Comparison of ENCODE assay signal across 23 cellular contexts in genomic region chr2:3503483-3503882, GRCh38. TPM values are rescaled to one million over a fixed set of nuclear protein-coding genes. Genes with fewer than 3 reads are reported as not detected.
DNase-seq lines count a peak whose midpoint lies in the region; ATAC-seq, FAIRE-seq and TF ChIP-seq lines count a peak whose summit lies in the region.
"Had no signal": no experiment of that assay in that cellular context is flagged by ENCODE, and none has a peak within 500 bp of the region (broad histone marks: within the 10 kb centered on the region; RNA-seq: fewer than 3 reads in every experiment).

No MANE protein-coding gene starts in this region.

- H3K4me3 Mint-ChIP-seq in glutamatergic neuron (ENCODE audit: unreplicated experiment): no peak overlapping the region
- no peak overlapping the region for H3K4me3 Mint-ChIP-seq in natural killer cell treated with Interleukin-12 subunit alpha and Interleukin-12 subunit beta and Interleukin-15 and Interleukin-18, amount 100 ng/mL, for 72 hours
- H3K4me3 Mint-ChIP-seq: CD8-positive, alpha-beta T cell; IgD-negative memory B cell had no signal

- intact Hi-C loops in right lobe of liver (cut with DNase I) (no loop called here), HepG2 (cut with micrococcal nuclease; ENCODE audit: unreplicated experiment) (no loop called here)

- TF ChIP-seq EP300 in HepG2 (IDR thresholded peaks at IDR 0.05; ENCODE audit: low read depth in 2 of 2, low read length in 2 of 2) (no peak), HepG2 (CRISPR knock-in tag; IDR thresholded peaks at IDR 0.05; ENCODE audit: borderline replicate concordance) (no peak)

- no peak overlapping the region for H2AFZ ChIP-seq in HepG2 (ENCODE audit: low read length)
- no peak overlapping the region for H2AFZ ChIP-seq in osteoblast (ENCODE audit: low read length)

- DNase-seq in right lobe of liver (peak in 2 of 3 donors; percentile 52 to 57), HepG2 (ENCODE audit: low spot score) (no peak), NCI-H774 (lab: John Stamatoyannopoulos, UW) (peak; percentile 37), glutamatergic neuron (no peak), osteoblast (ENCODE audit: insufficient read length, low spot score, missing footprints) (peak; percentile 51), dedifferentiated amniotic fluid mesenchymal stem cell (ENCODE audit: extremely low spot score) (no peak), NCI-H526 treated with DMSO at 0.1 percent for 48 hours (lab: John Stamatoyannopoulos, UW) (no peak)
- no peak for DNase-seq in natural killer cell treated with Interleukin-12 subunit alpha and Interleukin-12 subunit beta and Interleukin-15 and Interleukin-18, amount 100 ng/mL, for 72 hours (ENCODE audit: low spot score)
- DNase-seq: ACHN; CD8-positive, alpha-beta T cell; GOT3; Karpas-422; MV-4-11; NCI-H1105 treated with DMSO at 0.1 percent for 48 hours; NCI-H2029 treated with DMSO at 0.1 percent for 48 hours; NCI-H226; NCI-H510A treated with DMSO at 0.1 percent for 48 hours had no signal

- H4K20me1 ChIP-seq in HepG2 (ENCODE audit: insufficient read depth, low read length): no peaks in the 10 kb centered on the region
- H4K20me1 ChIP-seq in osteoblast (ENCODE audit: insufficient read depth, low read length): peaks cover 4% of the 10 kb centered on the region
- H4K20me1 ChIP-seq: BLaER1 had no signal

- H3K79me2 ChIP-seq in HepG2 (ENCODE audit: insufficient read depth, low read length) (peaks cover 22% of the 10 kb centered on the region), osteoblast (ENCODE audit: insufficient read depth, low read length) (peaks cover 24% of the 10 kb centered on the region)

- peaks cover 5% of the 10 kb centered on the region for H3K9me3 Mint-ChIP-seq in glutamatergic neuron (ENCODE audit: unreplicated experiment)
- no peaks in the 10 kb centered on the region for H3K9me3 Mint-ChIP-seq in natural killer cell treated with Interleukin-12 subunit alpha and Interleukin-12 subunit beta and Interleukin-15 and Interleukin-18, amount 100 ng/mL, for 72 hours

- H3K4me2 ChIP-seq in HepG2 (ENCODE audit: low read depth, low read length) (no peak overlapping the region), osteoblast (ENCODE audit: insufficient read depth, low read length) (no peak overlapping the region)
- H3K4me2 ChIP-seq: BLaER1 had no signal

- H3K4me3 ChIP-seq in right lobe of liver: no peak overlapping the region
- H3K4me3 ChIP-seq in HepG2 (replicated peaks in 1 of 3; ENCODE audit: insufficient read depth in 1 of 3, low read depth in 2 of 3, low read length in 3 of 3): no peak overlapping the region
- no peak overlapping the region for H3K4me3 ChIP-seq in osteoblast (ENCODE audit: insufficient read depth, low read length)
- H3K4me3 ChIP-seq: BLaER1, SJSA1 had no signal

- TF ChIP-seq CTCF in right lobe of liver (IDR thresholded peaks at IDR 0.05) (no peak), HepG2 (CRISPR knock-in tag; IDR thresholded peaks at IDR 0.05) (no peak), glutamatergic neuron (IDR thresholded peaks at IDR 0.05; ENCODE audit: partially characterized antibody, unreplicated experiment) (no peak), osteoblast (IDR thresholded peaks at IDR 0.05; ENCODE audit: extremely low read depth, low read depth, low read length) (no peak)

- ATAC-seq in right lobe of liver (peak in 2 of 4 donors; percentile 26 to 44), HepG2 (no peak)
- no peak for ATAC-seq in natural killer cell treated with Interleukin-12 subunit alpha and Interleukin-12 subunit beta and Interleukin-15 and Interleukin-18, amount 100 ng/mL, for 72 hours
- ATAC-seq: CD8-positive, alpha-beta T cell; HCT116 had no signal

- in situ Hi-C loops in HepG2 (cut with HindIII; ENCODE audit: extremely low pct_ligation_motif_present, low pct_unique_long_range_greater_than_20kb): no loop called here

- no peak for FAIRE-seq in HepG2 (lab: Jason Lieb, UNC)
- FAIRE-seq: G401.6, GM18507 had no signal

- H3K27me3 Mint-ChIP-seq in glutamatergic neuron (ENCODE audit: unreplicated experiment): no peaks in the 10 kb centered on the region
- no peaks in the 10 kb centered on the region for H3K27me3 Mint-ChIP-seq in natural killer cell treated with Interleukin-12 subunit alpha and Interleukin-12 subunit beta and Interleukin-15 and Interleukin-18, amount 100 ng/mL, for 72 hours
- H3K27me3 Mint-ChIP-seq: IgD-negative memory B cell had no signal

- 61% methylated on average over 11 of the region's 13 CpGs for WGBS in right lobe of liver (ENCODE audit: insufficient coverage, low coverage, low lambda C conversion rate, missing lambda C conversion rate)
- WGBS in HepG2 (ENCODE audit: low lambda C conversion rate): 96% methylated on average over 13 of the region's 13 CpGs

- H3K36me3 Mint-ChIP-seq in glutamatergic neuron (ENCODE audit: unreplicated experiment): peaks cover 12% of the 10 kb centered on the region
- peaks cover 24% of the 10 kb centered on the region for H3K36me3 Mint-ChIP-seq in natural killer cell treated with Interleukin-12 subunit alpha and Interleukin-12 subunit beta and Interleukin-15 and Interleukin-18, amount 100 ng/mL, for 72 hours

- TF ChIP-seq POLR2A in right lobe of liver (IDR thresholded peaks at IDR 0.05) (no peak), HepG2 (IDR thresholded peaks at IDR 0.05; ENCODE audit: insufficient read depth in 1 of 2, low read depth in 2 of 2, low read length in 2 of 2) (no peak)

- H3K27me3 ChIP-seq in right lobe of liver (no peaks in the 10 kb centered on the region), HepG2 (ENCODE audit: control insufficient read depth in 1 of 2, insufficient read depth in 2 of 2, low read length in 2 of 2) (no peaks in the 10 kb centered on the region), osteoblast (ENCODE audit: insufficient read depth, low read length) (no peaks in the 10 kb centered on the region)
- H3K27me3 ChIP-seq: BLaER1, SJSA1 had no signal

- H3K36me3 ChIP-seq in right lobe of liver (peaks cover 2 to 91% (median 35%) of the 10 kb centered on the region in 4 donors), HepG2 (replicated peaks in 1 of 2; ENCODE audit: control insufficient read depth in 1 of 2, insufficient read depth in 2 of 2, low read length in 2 of 2) (peaks cover 24 to 77% of the 10 kb centered on the region in 2 experiments; a peak in 4 of 5 replicates), osteoblast (ENCODE audit: insufficient read depth, low read length) (peaks cover 28% of the 10 kb centered on the region)

- BruUV-seq in HepG2 (replicated peaks; lab: Mats Ljungman, UMichigan): no TSS peak

- POLR2A ChIA-PET in HepG2 (lab: Yijun Ruan, JAX): no interaction called here

- no peak overlapping the region for H3K27ac ChIP-seq in right lobe of liver
- H3K27ac ChIP-seq in HepG2 (ENCODE audit: extremely low read length, insufficient read depth, low read length): no peak overlapping the region
- H3K27ac ChIP-seq in osteoblast (ENCODE audit: low read depth, low read length): no peak overlapping the region
- H3K27ac ChIP-seq: BLaER1, SJSA1 had no signal

- H3K9ac ChIP-seq in HepG2 (ENCODE audit: insufficient read depth, low read depth, low read length): no peak overlapping the region
- H3K9ac ChIP-seq: BLaER1 had no signal

- no peaks in the 10 kb centered on the region for H3K9me3 ChIP-seq in right lobe of liver
- no peaks in the 10 kb centered on the region for H3K9me3 ChIP-seq in HepG2 (ENCODE audit: low read length)
- no peaks in the 10 kb centered on the region for H3K9me3 ChIP-seq in osteoblast (ENCODE audit: low read depth, low read length)
- H3K9me3 ChIP-seq: BLaER1, SJSA1 had no signal

- peak overlapping the region; percentile 46 for H3K27ac Mint-ChIP-seq in glutamatergic neuron (ENCODE audit: unreplicated experiment)
- peak overlapping the region in 1 of 2 donors; percentile 43 for H3K27ac Mint-ChIP-seq in natural killer cell treated with Interleukin-12 subunit alpha and Interleukin-12 subunit beta and Interleukin-15 and Interleukin-18, amount 100 ng/mL, for 72 hours
- H3K27ac Mint-ChIP-seq: CD8-positive, alpha-beta T cell had no signal

- H3K4me1 ChIP-seq in right lobe of liver: peaks cover 0 to 35% (median 3%) of the 10 kb centered on the region in 4 donors
- peaks cover 12% of the 10 kb centered on the region for H3K4me1 ChIP-seq in HepG2 (ENCODE audit: insufficient read depth, low read length)
- H3K4me1 ChIP-seq in osteoblast (ENCODE audit: insufficient read depth, low read length): no peaks in the 10 kb centered on the region
- H3K4me1 ChIP-seq: BLaER1 had no signal

- CTCF ChIA-PET in HepG2 (lab: Yijun Ruan, JAX; ENCODE audit: low intra/inter-chr PET ratio, low total read pairs): no interaction called here

- peaks cover under 1% of the 10 kb centered on the region for H3K4me1 Mint-ChIP-seq in glutamatergic neuron (ENCODE audit: low read depth, unreplicated experiment)
- H3K4me1 Mint-ChIP-seq in natural killer cell treated with Interleukin-12 subunit alpha and Interleukin-12 subunit beta and Interleukin-15 and Interleukin-18, amount 100 ng/mL, for 72 hours (ENCODE audit: low read depth in 2 of 2): peaks cover 0 to 9% of the 10 kb centered on the region in 2 donors

- TF ChIP-seq RAD21 in HepG2 (CRISPR knock-in tag; IDR thresholded peaks at IDR 0.05): no peak

RNA-seq across cellular contexts. Expression of gene ADI1, which starts 15.8 kb away (rescaled TPM):
- total RNA-seq in right lobe of liver (100 to 1,000 TPM; 165 to 470 (median 246) TPM), HepG2 (2016; rRNA removed; fragmentation: Illumina TruSeq; extraction: Trizol) (123 and 135 TPM in 2 replicates), glutamatergic neuron (ENCODE audit: unreplicated experiment) (16.0 TPM), osteoblast (51.3 and 55.4 TPM in 2 replicates)
- 16.6 and 17.0 TPM in 2 replicates for total RNA-seq in HepG2 (2016; cell fraction: cytosol; rRNA removed; fragmentation: Illumina TruSeq; extraction: Trizol; ENCODE audit: low read depth)
- 124 and 138 TPM in 2 replicates for total RNA-seq in HepG2 (2016; cell fraction: insoluble cytoplasmic fraction; rRNA removed; fragmentation: Illumina TruSeq; extraction: Trizol)
- total RNA-seq in HepG2 (2016; cell fraction: membrane; rRNA removed; fragmentation: Illumina TruSeq; extraction: Trizol): 45.5 and 47.8 TPM in 2 replicates
- total RNA-seq in HepG2 (2016; cell fraction: nucleus; rRNA removed; fragmentation: Illumina TruSeq; extraction: Trizol): 54.5 and 64.3 TPM in 2 replicates
- polyA plus RNA-seq in HepG2 (2011; rRNA removed): 21.3 and 28.7 TPM in 2 replicates
- 22.7 and 24.5 TPM in 2 replicates for polyA plus RNA-seq in HepG2 (2011; cell fraction: cytosol; rRNA removed)
- polyA plus RNA-seq in HepG2 (2011; cell fraction: nucleus; rRNA removed): 16.1 and 17.6 TPM in 2 replicates
- polyA plus RNA-seq in HepG2 (2012): 22.9 and 33.0 TPM in 2 replicates
- 20.5 and 20.6 TPM in 2 replicates for polyA plus RNA-seq in HepG2 (2016; cell fraction: cytosol; fragmentation: Illumina TruSeq; extraction: Trizol; ENCODE audit: low read depth)
- 160 TPM in 2 replicates for polyA plus RNA-seq in HepG2 (2016; cell fraction: insoluble cytoplasmic fraction; fragmentation: Illumina TruSeq; extraction: Trizol; ENCODE audit: low read depth)
- polyA plus RNA-seq in HepG2 (2016; cell fraction: membrane; fragmentation: Illumina TruSeq; extraction: Trizol; ENCODE audit: low read depth): 42.7 and 43.1 TPM in 2 replicates
- 92.2 and 100 TPM in 2 replicates for polyA plus RNA-seq in HepG2 (2016; cell fraction: nucleus; fragmentation: Illumina TruSeq; extraction: Trizol; ENCODE audit: insufficient read depth, low read depth)
- 15.1 and 19.1 TPM in 2 replicates for polyA minus RNA-seq in HepG2 (2011; rRNA and poly(A)+ RNA removed; ENCODE audit: low replicate concordance)
- 13.2 and 18.8 TPM in 2 replicates for polyA minus RNA-seq in HepG2 (2011; cell fraction: cytosol; rRNA and poly(A)+ RNA removed)
- 19.3 and 23.8 TPM in 2 replicates for polyA minus RNA-seq in HepG2 (2011; cell fraction: nucleus; rRNA and poly(A)+ RNA removed)
- 10 to 100 TPM; 23.6 to 24.7 TPM for total RNA-seq in natural killer cell treated with Interleukin-12 subunit alpha and Interleukin-12 subunit beta and Interleukin-15 and Interleukin-18, amount 100 ng/mL, for 72 hours

RNA-seq across cellular contexts. Expression of gene RNASEH1, which starts 54.6 kb away (rescaled TPM):
- total RNA-seq in right lobe of liver (10 to 100 TPM in 3 of 6 experiments, 1 to 10 TPM in 3; 8.3 to 12.2 (median 10.0) TPM), HepG2 (2016; rRNA removed; fragmentation: Illumina TruSeq; extraction: Trizol) (57.2 and 57.4 TPM in 2 replicates), glutamatergic neuron (ENCODE audit: unreplicated experiment) (34.6 TPM), osteoblast (35.9 and 39.4 TPM in 2 replicates)
- 73.8 and 75.1 TPM in 2 replicates for total RNA-seq in HepG2 (2016; cell fraction: cytosol; rRNA removed; fragmentation: Illumina TruSeq; extraction: Trizol; ENCODE audit: low read depth)
- total RNA-seq in HepG2 (2016; cell fraction: insoluble cytoplasmic fraction; rRNA removed; fragmentation: Illumina TruSeq; extraction: Trizol): 56.9 and 57.3 TPM in 2 replicates
- total RNA-seq in HepG2 (2016; cell fraction: membrane; rRNA removed; fragmentation: Illumina TruSeq; extraction: Trizol): 90.4 and 92.3 TPM in 2 replicates
- 37.2 and 39.3 TPM in 2 replicates for total RNA-seq in HepG2 (2016; cell fraction: nucleus; rRNA removed; fragmentation: Illumina TruSeq; extraction: Trizol)
- polyA plus RNA-seq in HepG2 (2011; rRNA removed): 12.7 and 14.5 TPM in 2 replicates
- 12.8 and 14.0 TPM in 2 replicates for polyA plus RNA-seq in HepG2 (2011; cell fraction: cytosol; rRNA removed)
- polyA plus RNA-seq in HepG2 (2011; cell fraction: nucleus; rRNA removed): 10.4 and 11.6 TPM in 2 replicates
- 21.0 and 21.2 TPM in 2 replicates for polyA plus RNA-seq in HepG2 (2012)
- polyA plus RNA-seq in HepG2 (2016; cell fraction: cytosol; fragmentation: Illumina TruSeq; extraction: Trizol; ENCODE audit: low read depth): 75.3 and 82.0 TPM in 2 replicates
- 46.3 and 47.8 TPM in 2 replicates for polyA plus RNA-seq in HepG2 (2016; cell fraction: insoluble cytoplasmic fraction; fragmentation: Illumina TruSeq; extraction: Trizol; ENCODE audit: low read depth)
- 68.9 and 69.5 TPM in 2 replicates for polyA plus RNA-seq in HepG2 (2016; cell fraction: membrane; fragmentation: Illumina TruSeq; extraction: Trizol; ENCODE audit: low read depth)
- 43.7 and 45.2 TPM in 2 replicates for polyA plus RNA-seq in HepG2 (2016; cell fraction: nucleus; fragmentation: Illumina TruSeq; extraction: Trizol; ENCODE audit: insufficient read depth, low read depth)
- 10.4 and 15.6 TPM in 2 replicates for polyA minus RNA-seq in HepG2 (2011; rRNA and poly(A)+ RNA removed; ENCODE audit: low replicate concordance)
- polyA minus RNA-seq in HepG2 (2011; cell fraction: cytosol; rRNA and poly(A)+ RNA removed): 11.1 and 12.0 TPM in 2 replicates
- 17.3 and 19.1 TPM in 2 replicates for polyA minus RNA-seq in HepG2 (2011; cell fraction: nucleus; rRNA and poly(A)+ RNA removed)
- 10 to 100 TPM; 24.7 to 47.2 TPM for total RNA-seq in natural killer cell treated with Interleukin-12 subunit alpha and Interleukin-12 subunit beta and Interleukin-15 and Interleukin-18, amount 100 ng/mL, for 72 hours

Comparison
In these comparisons a context has a peak if more than half of its experiments do, and no peak if none do; other contexts are left out.
1. DNase-seq: peak in right lobe of liver (2 of 3), NCI-H774 (single experiment) and osteoblast (single experiment); none in HepG2 (single experiment), glutamatergic neuron (single experiment), dedifferentiated amniotic fluid mesenchymal stem cell (single experiment), NCI-H526 treated with DMSO at 0.1 percent for 48 hours (single experiment) and natural killer cell treated with Interleukin-12 subunit alpha and Interleukin-12 subunit beta and Interleukin-15 and Interleukin-18, amount 100 ng/mL, for 72 hours (single experiment).